In genomic region chr16:9090101-9090959, GRCh38 we compare ENCODE assay signal across 8 cellular contexts.
A peak's percentile ranks its signal among the peaks of the same experiment; 100 is the strongest.
DNase-seq lines count a peak whose midpoint lies in the region; ATAC-seq lines count a peak whose summit lies in the region.

No MANE protein-coding gene starts in this region.

- no peaks in the 10 kb centered on the region for H3K27me3 Mint-ChIP-seq in memory B cell

- no peaks in the 10 kb centered on the region for H3K9me3 Mint-ChIP-seq in memory B cell
- H3K9me3 Mint-ChIP-seq in stimulated activated effector memory CD8-positive, alpha-beta T cell treated with anti-CD3 and anti-CD28 coated beads, Interleukin-12 subunit alpha, Interleukin-12 subunit beta, amount 100 ng/mL, for 72 hours = no peaks in the 10 kb centered on the region

- H3K4me3 Mint-ChIP-seq in memory B cell = peak overlapping the region; percentile 86
- H3K4me3 Mint-ChIP-seq in stimulated activated effector memory CD8-positive, alpha-beta T cell treated with anti-CD3 and anti-CD28 coated beads, Interleukin-12 subunit alpha, Interleukin-12 subunit beta, amount 100 ng/mL, for 72 hours = peak overlapping the region; percentile 100

- H3K27ac Mint-ChIP-seq in memory B cell = peak overlapping the region; percentile 46
- H3K27ac Mint-ChIP-seq in stimulated activated effector memory CD8-positive, alpha-beta T cell treated with anti-CD3 and anti-CD28 coated beads, Interleukin-12 subunit alpha, Interleukin-12 subunit beta, amount 100 ng/mL, for 72 hours = peak overlapping the region; percentile 94

- DNase-seq in activated CD4-positive, CD25-positive, alpha-beta regulatory T cell treated with anti-CD3 and anti-CD28 coated beads, Interleukin-2, amount 50 U/mL, for 72 hours = peak; percentile 65
- peak; percentile 19 to 36 for DNase-seq in activated CD4-positive, alpha-beta T cell treated with anti-CD3 and anti-CD28 coated beads, Interleukin-2, amount 50 U/mL, for 24 hours (ENCODE audit: low read depth in 1 of 2, low spot score in 1 of 2)
- DNase-seq in ecto neural progenitor cell (ENCODE audit: low spot score) (peak; percentile 76), memory B cell (ENCODE audit: low spot score in 2 of 2) (peak; percentile 26 to 54), UCSD-AML1 (lab: John Stamatoyannopoulos, UW; ENCODE audit: unreplicated experiment) (no peak)
- DNase-seq in stimulated activated effector memory CD8-positive, alpha-beta T cell treated with anti-CD3 and anti-CD28 coated beads, Interleukin-12 subunit alpha, Interleukin-12 subunit beta, amount 100 ng/mL, for 72 hours (ENCODE audit: low spot score in 2 of 2) = peak; percentile 43 to 78

- peaks cover 25% of the 10 kb centered on the region for H3K4me1 Mint-ChIP-seq in memory B cell
- peaks cover 34% of the 10 kb centered on the region for H3K4me1 Mint-ChIP-seq in stimulated activated effector memory CD8-positive, alpha-beta T cell treated with anti-CD3 and anti-CD28 coated beads, Interleukin-12 subunit alpha, Interleukin-12 subunit beta, amount 100 ng/mL, for 72 hours

- ATAC-seq in activated CD4-positive, CD25-positive, alpha-beta regulatory T cell treated with anti-CD3 and anti-CD28 coated beads, Interleukin-2, amount 50 U/mL, for 24 hours = no peak
- ATAC-seq in memory B cell (ENCODE audit: low read depth) = no peak
- peak; percentile 1 for ATAC-seq in stimulated activated effector memory CD8-positive, alpha-beta T cell treated with anti-CD3 and anti-CD28 coated beads, Interleukin-12 subunit alpha, Interleukin-12 subunit beta, amount 100 ng/mL, for 72 hours
- no peak for ATAC-seq in HG02798 (IDR thresholded peaks at IDR 0.05; ENCODE audit: poor library complexity, unreplicated experiment)

- peaks cover 15% of the 10 kb centered on the region for H3K36me3 Mint-ChIP-seq in memory B cell
- H3K36me3 Mint-ChIP-seq in stimulated activated effector memory CD8-positive, alpha-beta T cell treated with anti-CD3 and anti-CD28 coated beads, Interleukin-12 subunit alpha, Interleukin-12 subunit beta, amount 100 ng/mL, for 72 hours = peaks cover 53% of the 10 kb centered on the region
